12 cellular contexts compared by ENCODE assay signal in the genomic region with DNA sequence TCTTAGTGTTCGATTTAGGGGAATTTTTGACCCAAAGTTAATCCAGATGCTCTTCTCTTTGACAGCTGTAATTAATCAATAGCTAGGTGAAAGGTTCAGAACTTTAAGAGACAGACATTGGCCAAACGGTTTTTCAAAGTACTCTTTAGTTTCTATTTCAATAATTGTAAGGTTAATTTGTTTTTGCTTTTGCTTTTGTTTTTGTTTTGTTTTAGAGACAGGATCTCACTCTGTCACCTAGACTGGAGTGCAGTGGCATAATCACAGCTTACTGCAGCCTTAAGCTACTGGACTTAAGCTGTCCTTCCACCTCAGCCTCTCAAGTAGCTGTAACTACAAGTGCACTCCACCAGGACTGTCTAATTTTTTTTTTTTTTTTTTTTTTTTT. TPM values are rescaled to one million over a fixed set of nuclear protein-coding genes. Genes with fewer than 3 reads are reported as not detected.
DNase-seq lines count a peak whose midpoint lies in the region; ATAC-seq lines count a peak whose summit lies in the region.
"Had no signal": no experiment of that assay in that cellular context is flagged by ENCODE, and none has a peak within 500 bp of the region (broad histone marks: within the 10 kb centered on the region; RNA-seq: fewer than 3 reads in every experiment).

No MANE protein-coding gene starts in this region.

- no peak overlapping the region for H4K5ac ChIP-seq in mesendoderm (ENCODE audit: low read length)

- H3K9ac ChIP-seq in mesendoderm (ENCODE audit: low read length) = no peak overlapping the region
- H3K9ac ChIP-seq: parathyroid adenoma had no signal

- H2BK15ac ChIP-seq in mesendoderm (replicated peaks; ENCODE audit: low read depth) = no peak overlapping the region

- peak overlapping the region; percentile 16 for H3K4me3 Mint-ChIP-seq in activated CD4-positive, alpha-beta T cell treated with anti-CD3 and anti-CD28 coated beads, Interleukin-2, amount 10 ng/mL, durations not matched to agents 24 days and 14 days

- peaks cover 18% of the 10 kb centered on the region for H3K4me1 Mint-ChIP-seq in activated CD4-positive, alpha-beta T cell treated with anti-CD3 and anti-CD28 coated beads, Interleukin-2, amount 10 ng/mL, durations not matched to agents 24 days and 14 days

- H2AK5ac ChIP-seq in mesendoderm (ENCODE audit: low read length) = no peak overlapping the region

- H3K56ac ChIP-seq in mesendoderm (ENCODE audit: low read length) = no peak overlapping the region

- no peaks in the 10 kb centered on the region for H3K79me1 ChIP-seq in mesendoderm (ENCODE audit: low read length)

- no peak overlapping the region for H3K4me2 ChIP-seq in mesendoderm (ENCODE audit: low read length)

- H3K23ac ChIP-seq in mesendoderm (ENCODE audit: low read length) = no peak overlapping the region

- H3K27me3 Mint-ChIP-seq in activated CD4-positive, alpha-beta T cell treated with anti-CD3 and anti-CD28 coated beads, Interleukin-2, amount 10 ng/mL, durations not matched to agents 24 days and 14 days = no peaks in the 10 kb centered on the region

- H3K27me3 ChIP-seq in mesendoderm (ENCODE audit: insufficient read depth, low read length, poor library complexity) = no peaks in the 10 kb centered on the region

- peak; percentile 62 for DNase-seq in activated CD4-positive, alpha-beta T cell treated with anti-CD3 and anti-CD28 coated beads, Interleukin-2, amount 10 ng/mL, durations not matched to agents 24 days and 14 days
- no peak for DNase-seq in activated CD4-positive, alpha-beta T cell treated with anti-CD3 and anti-CD28 coated beads, Interleukin-2, amount 50 U/mL, for 1 hour
- no peak for DNase-seq in mesendoderm
- no peak for DNase-seq in HK-2 (ENCODE audit: unreplicated experiment)
- no peak for DNase-seq in NOMO-1 (lab: John Stamatoyannopoulos, UW; ENCODE audit: unreplicated experiment in 2 of 2)
- no peak for DNase-seq in Kasumi-1 (lab: John Stamatoyannopoulos, UW)
- DNase-seq: activated T-cell treated with anti-CD3 and anti-CD28 coated beads for 4 hours, foreskin fibroblast, left colon had no signal

- ATAC-seq in GM21576 (IDR thresholded peaks at IDR 0.05; ENCODE audit: unreplicated experiment) (peak; percentile 84), HG03159 (IDR thresholded peaks at IDR 0.05; ENCODE audit: unreplicated experiment) (peak; percentile 86)
- ATAC-seq: left colon had no signal

- H3K36me3 ChIP-seq in mesendoderm (ENCODE audit: control insufficient read depth, insufficient read depth, low read length) = no peaks in the 10 kb centered on the region

- H3K4me1 ChIP-seq in mesendoderm (ENCODE audit: control insufficient read depth, low read depth, low read length) = no peaks in the 10 kb centered on the region
- H3K4me1 ChIP-seq: parathyroid adenoma had no signal

- peak overlapping the region; percentile 29 for H3K27ac Mint-ChIP-seq in activated CD4-positive, alpha-beta T cell treated with anti-CD3 and anti-CD28 coated beads, Interleukin-2, amount 10 ng/mL, durations not matched to agents 24 days and 14 days

- no peaks in the 10 kb centered on the region for H3K79me2 ChIP-seq in mesendoderm (ENCODE audit: control insufficient read depth, insufficient read depth, low read length)
- H3K79me2 ChIP-seq: parathyroid adenoma had no signal

- no peak overlapping the region for H3K27ac ChIP-seq in mesendoderm (ENCODE audit: low read depth, low read length)
- H3K27ac ChIP-seq: parathyroid adenoma had no signal

- no peak overlapping the region for H3K18ac ChIP-seq in mesendoderm (ENCODE audit: low read length)

- peaks cover 4% of the 10 kb centered on the region for H3K36me3 Mint-ChIP-seq in activated CD4-positive, alpha-beta T cell treated with anti-CD3 and anti-CD28 coated beads, Interleukin-2, amount 10 ng/mL, durations not matched to agents 24 days and 14 days (ENCODE audit: low read depth)

- H2BK120ac ChIP-seq in mesendoderm (ENCODE audit: low read depth, low read length) = peak overlapping the region; percentile 28

- no peaks in the 10 kb centered on the region for H3K9me3 Mint-ChIP-seq in activated CD4-positive, alpha-beta T cell treated with anti-CD3 and anti-CD28 coated beads, Interleukin-2, amount 10 ng/mL, durations not matched to agents 24 days and 14 days

- no peak overlapping the region for H3K4ac ChIP-seq in mesendoderm (ENCODE audit: low read depth, low read length)

- no CpG with 5 or more reads among the region's 2 CpGs for WGBS in mesendoderm (ENCODE audit: extremely low coverage, insufficient coverage, low lambda C conversion rate)

- intact Hi-C loops in activated CD4-positive, alpha-beta T cell treated with anti-CD3 and anti-CD28 coated beads, Interleukin-2, amount 10 ng/mL, durations not matched to agents 24 days and 14 days (cut with micrococcal nuclease) = loop anchor here (2.0 kb wide), 2 partner anchors 17 to 45 kb away; no protein-coding TSS in a partner anchor

- no peak overlapping the region for H3K4me3 ChIP-seq in mesendoderm (ENCODE audit: low read length)

- H2BK5ac ChIP-seq in mesendoderm (ENCODE audit: low read length) = no peak overlapping the region

- no peak overlapping the region for H4K8ac ChIP-seq in mesendoderm (ENCODE audit: low read depth, low read length)

RNA-seq across cellular contexts. Expression of gene SP4, which starts 44.1 kb away (rescaled TPM):
- 20.4 and 20.8 TPM in 2 replicates for total RNA-seq in activated CD4-positive, alpha-beta T cell treated with anti-CD3 and anti-CD28 coated beads, Interleukin-2, amount 10 ng/mL, durations not matched to agents 24 days and 14 days
- 8.6 TPM for polyA plus RNA-seq in mesendoderm (2013, experiment 1 of 2)
- polyA plus RNA-seq in mesendoderm (2013, experiment 2 of 2) = 8.3 TPM
